In the genomic region with DNA sequence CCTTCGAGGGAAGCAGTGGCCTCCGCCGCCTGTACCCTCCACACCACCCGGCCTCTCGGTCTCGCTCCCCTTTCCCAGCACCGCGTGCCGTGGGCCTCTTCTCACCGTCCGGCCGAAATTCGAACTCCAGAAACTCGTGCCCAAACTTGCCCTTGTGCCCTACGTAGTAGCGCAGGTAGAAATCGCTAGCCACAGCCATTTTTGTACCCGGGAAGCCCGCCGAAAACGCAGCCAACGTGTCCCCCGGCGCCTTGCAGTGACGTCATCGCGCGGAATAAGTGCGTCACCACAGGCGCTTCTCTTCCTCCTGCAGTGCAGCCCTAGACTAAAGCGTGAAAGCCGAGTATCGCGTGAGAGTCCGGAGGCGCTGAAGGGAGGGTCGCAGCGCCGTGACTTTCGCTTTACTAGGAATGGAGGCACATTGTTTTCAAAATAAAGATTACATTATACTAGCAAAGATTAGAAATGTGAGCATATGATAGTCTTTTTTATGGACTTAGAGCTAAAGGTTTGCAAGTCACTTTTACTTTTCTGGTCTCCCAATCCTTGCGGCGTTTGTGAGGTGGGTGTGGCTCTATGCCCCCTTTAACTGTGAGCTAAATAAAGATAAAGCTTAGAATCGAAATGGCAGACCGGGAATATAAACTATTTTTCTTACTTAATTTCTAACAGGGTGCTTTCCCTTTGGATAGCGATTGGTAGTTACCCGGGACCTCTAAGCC, we compare ENCODE assay signal across 8 cellular contexts. TPM values are rescaled to one million over a fixed set of nuclear protein-coding genes. Genes with fewer than 3 reads are reported as not detected.
DNase-seq lines count a peak whose midpoint lies in the region; ATAC-seq and TF ChIP-seq lines count a peak whose summit lies in the region.

A gene (minus strand): TSS at position 276 of the 722 bp plus-strand sequence. CDS start 77 bp downstream, at position 199.

- H3K27me3 ChIP-seq in ovary (no peaks in the 10 kb centered on the region), thyroid gland (no peaks in the 10 kb centered on the region)

- peak; percentile 87 for DNase-seq in GM12864 (ENCODE audit: low read depth)
- peak; percentile 97 to 99 (median 98) for DNase-seq in NCI-H1417 (lab: John Stamatoyannopoulos, UW)
- DNase-seq in SW 1271 (lab: John Stamatoyannopoulos, UW): peak; percentile 94 to 95
- peak; percentile 99 for DNase-seq in activated naive CD8-positive, alpha-beta T cell treated with anti-CD3 and anti-CD28 coated beads, Interleukin-2, amount 50 U/mL, for 16 hours (ENCODE audit: low read depth, low spot score)
- peak; percentile 97 for DNase-seq in Right ventricle myocardium inferior (ENCODE audit: missing footprints)
- peak; percentile 93 to 98 (median 97) for DNase-seq in ovary
- peak; percentile 94 to 96 for DNase-seq in thyroid gland

- peak within 1 kb of the TSS; percentile 54 to 60 for H3K27ac ChIP-seq in ovary
- H3K27ac ChIP-seq in thyroid gland: peak within 1 kb of the TSS; percentile 69 to 77 (median 75)

- intact Hi-C loops in Right ventricle myocardium inferior (cut with DNase I) (loop anchor here (1.0 to 2.0 kb wide), 2 partner anchors 110 to 137 kb away; a partner anchor contains a TSS), ovary (cut with DNase I) (no loop called here), thyroid gland (cut with DNase I) (loop anchor here (10.0 kb wide), 1 partner anchor 141 kb away; no protein-coding TSS in a partner anchor)

- WGBS in ovary, 3 donors: 0 to 1% (median 1%) methylated on average over 46 of the region's 46 CpGs
- 0% methylated on average over 36 to 46 of the region's 46 CpGs for whole genome bisulfite sequencing in thyroid gland, 2 donors

- H3K4me3 ChIP-seq in GM12864 (ENCODE audit: low read depth, low read length) (peak within 1 kb of the TSS; percentile 69), ovary (peak within 1 kb of the TSS; percentile 91), thyroid gland (replicated peaks in 1 of 3) (peak within 1 kb of the TSS; percentile 17 to 50 (median 47))

- H3K9me3 ChIP-seq in ovary: no peaks in the 10 kb centered on the region
- H3K9me3 ChIP-seq in thyroid gland: no peaks in the 10 kb centered on the region

- TF ChIP-seq EP300 in ovary (IDR thresholded peaks at IDR 0.05): no peak

- TF ChIP-seq POLR2A in ovary (IDR thresholded peaks at IDR 0.05): peak; percentile 71
- peak in 1 of 2 donors; percentile 81 for TF ChIP-seq POLR2A in thyroid gland (IDR thresholded peaks at IDR 0.05)

- peaks cover 1% of the 10 kb centered on the region for H3K4me1 ChIP-seq in ovary (ENCODE audit: insufficient read depth)
- H3K4me1 ChIP-seq in thyroid gland: peaks cover 0 to 8% of the 10 kb centered on the region in 2 donors

- peak; percentile 97 for ATAC-seq in HG02759 (IDR thresholded peaks at IDR 0.05; ENCODE audit: unreplicated experiment)
- peak; percentile 99 for ATAC-seq in Right ventricle myocardium inferior

- TF ChIP-seq CTCF in GM12864 (IDR thresholded peaks at IDR 0.05; ENCODE audit: low read depth, low read length, missing control alignments) (no peak), ovary (IDR thresholded peaks at IDR 0.05) (peak in 2 of 3 donors; percentile 6 to 27), thyroid gland (IDR thresholded peaks at IDR 0.05) (peak in 1 of 6 experiments; percentile 33)

- H3K36me3 ChIP-seq in ovary: no peaks in the 10 kb centered on the region
- peaks cover 0 to 9% of the 10 kb centered on the region in 2 donors for H3K36me3 ChIP-seq in thyroid gland

RNA-seq across cellular contexts. Expression of the gene that starts here (rescaled TPM):
- total RNA-seq in Right ventricle myocardium inferior (14.8 TPM), ovary (10 to 100 TPM in 6 of 7 donors, 1 to 10 TPM in 1; 8.5 to 25.9 (median 19.1) TPM), thyroid gland (10 to 100 TPM; 13.1 to 17.4 (median 14.5) TPM)
- polyA plus RNA-seq in ovary: 10 to 100 TPM; 14.1 to 20.4 TPM

Comparison
In these comparisons a context has a peak if more than half of its experiments do, and no peak if none do; other contexts are left out.
1. Peak in every context shown above with its lines: DNase-seq, ATAC-seq, H3K4me3 ChIP-seq and H3K27ac ChIP-seq.
2. intact Hi-C loops: an anchor here in Right ventricle myocardium inferior (1.0 to 2.0 kb wide) and thyroid gland (10.0 kb wide); none called in ovary.